Comparison of ENCODE assay signal across 8 cellular contexts in genomic region chr19:7637374-7638256, GRCh38. TPM values are rescaled to one million over a fixed set of nuclear protein-coding genes. Genes with fewer than 3 reads are reported as not detected.
DNase-seq lines count a peak whose midpoint lies in the region; ATAC-seq and TF ChIP-seq lines count a peak whose summit lies in the region.

No MANE protein-coding gene starts in this region.

- H3K4me1 ChIP-seq in stomach: peaks cover 0 to 37% (median 28%) of the 10 kb centered on the region in 4 donors

- TF ChIP-seq POLR2A in stomach (IDR thresholded peaks at IDR 0.05): no peak

- intact Hi-C loops in stomach (cut with DNase I; ENCODE audit: low total_unique reads): no loop called here

- H3K4me3 ChIP-seq in iPS-18c (ENCODE audit: insufficient read depth, low read depth, low read length) (peak overlapping the region; percentile 66), stomach (peak overlapping the region; percentile 60 to 73 (median 62))

- peak; percentile 24 for DNase-seq in HK-2 (ENCODE audit: unreplicated experiment)
- DNase-seq in activated naive CD8-positive, alpha-beta T cell treated with anti-CD3 and anti-CD28 coated beads, Interleukin-2, amount 50 U/mL, for 24 hours: no peak
- peak; percentile 73 for DNase-seq in stomach
- DNase-seq in D341Med (ENCODE audit: low spot score): no peak
- DNase-seq in stimulated activated CD4-positive, alpha-beta T cell treated with anti-CD3 and anti-CD28 coated beads, Interleukin-4, amount 100 ng/mL, for 1 hour: no peak

- peaks cover 28% of the 10 kb centered on the region for H3K4me1 Mint-ChIP-seq in activated naive CD8-positive, alpha-beta T cell treated with anti-CD3 and anti-CD28 coated beads, Interleukin-2, amount 50 U/mL, for 24 hours

- TF ChIP-seq EP300 in stomach (IDR thresholded peaks at IDR 0.05): no peak

- peaks cover 0 to 41% (median 18%) of the 10 kb centered on the region in 4 donors for H3K36me3 ChIP-seq in stomach

- WGBS in stomach, 5 donors: 22 to 37% (median 28%) methylated on average over 21 to 30 of the region's 30 CpGs

- no peak for TF ChIP-seq CTCF in stomach (IDR thresholded peaks at IDR 0.05)

- H3K9me3 ChIP-seq in iPS-18c (ENCODE audit: control insufficient read depth, insufficient read depth, low read length) (no peaks in the 10 kb centered on the region), stomach (no peaks in the 10 kb centered on the region)

- peaks cover 9% of the 10 kb centered on the region for H3K36me3 Mint-ChIP-seq in activated naive CD8-positive, alpha-beta T cell treated with anti-CD3 and anti-CD28 coated beads, Interleukin-2, amount 50 U/mL, for 24 hours (ENCODE audit: low read depth)

- H3K9me3 Mint-ChIP-seq in activated naive CD8-positive, alpha-beta T cell treated with anti-CD3 and anti-CD28 coated beads, Interleukin-2, amount 50 U/mL, for 24 hours: no peaks in the 10 kb centered on the region

- H3K4me3 Mint-ChIP-seq in activated naive CD8-positive, alpha-beta T cell treated with anti-CD3 and anti-CD28 coated beads, Interleukin-2, amount 50 U/mL, for 24 hours: peak overlapping the region; percentile 81

- H3K27me3 Mint-ChIP-seq in activated naive CD8-positive, alpha-beta T cell treated with anti-CD3 and anti-CD28 coated beads, Interleukin-2, amount 50 U/mL, for 24 hours: no peaks in the 10 kb centered on the region

- H3K27ac Mint-ChIP-seq in activated naive CD8-positive, alpha-beta T cell treated with anti-CD3 and anti-CD28 coated beads, Interleukin-2, amount 50 U/mL, for 24 hours: peak overlapping the region; percentile 35

- peaks cover 0 to 53% (median 9%) of the 10 kb centered on the region in 3 donors for H3K27me3 ChIP-seq in stomach

- peak overlapping the region; percentile 84 to 96 (median 90) for H3K27ac ChIP-seq in stomach

- ATAC-seq in GM18511 (IDR thresholded peaks at IDR 0.05; ENCODE audit: unreplicated experiment) (peak; percentile 6), HG02852 (IDR thresholded peaks at IDR 0.05; ENCODE audit: unreplicated experiment) (no peak)
- ATAC-seq in activated naive CD8-positive, alpha-beta T cell treated with anti-CD3 and anti-CD28 coated beads, Interleukin-2, amount 50 U/mL, for 24 hours: no peak

RNA-seq across cellular contexts. Expression of gene STXBP2, which starts 0.7 kb away (rescaled TPM):
- 100 to 1,000 TPM in 4 of 5 donors, 10 to 100 TPM in 1; 46.6 to 734 (median 167) TPM for total RNA-seq in stomach
- polyA plus RNA-seq in stomach: 100 to 1,000 TPM in 2 of 3 donors, 10 to 100 TPM in 1; 90.1 to 145 (median 130) TPM

RNA-seq across cellular contexts. Expression of gene PCP2, which starts 4.1 kb away (rescaled TPM):
- 1 to 10 TPM in 1 of 5 donors, not detected in 4; 2.7 TPM for total RNA-seq in stomach
- polyA plus RNA-seq in stomach: 1 to 10 TPM; 3.7 to 9.3 (median 4.3) TPM

RNA-seq across cellular contexts. Expression of gene PET100, which starts 8.0 kb away (rescaled TPM):
- 10 to 100 TPM in 3 of 5 donors, 1 to 10 TPM in 1, under 1 TPM in 1; 0.89 to 33.2 (median 10.1) TPM for total RNA-seq in stomach
- polyA plus RNA-seq in stomach: 100 to 1,000 TPM; 115 to 197 (median 188) TPM

RNA-seq across cellular contexts. Expression of gene XAB2, which starts 8.3 kb away (rescaled TPM):
- total RNA-seq in stomach: 100 to 1,000 TPM in 1 of 5 donors, 10 to 100 TPM in 4; 24.6 to 106 (median 40.7) TPM
- 10 to 100 TPM; 43.2 to 57.5 (median 53.6) TPM for polyA plus RNA-seq in stomach

RNA-seq across cellular contexts. Expression of gene RETN, which starts 31.2 kb away (rescaled TPM):
- 1 to 10 TPM in 1 of 5 donors, not detected in 4; 9.6 TPM for total RNA-seq in stomach
- polyA plus RNA-seq in stomach: 10 to 100 TPM in 1 of 3 donors, 1 to 10 TPM in 1, not detected in 1; 6.2 to 41.4 TPM

Comparison
In these comparisons a context has a peak if more than half of its experiments do, and no peak if none do; other contexts are left out.
1. DNase-seq: peak in HK-2 (single experiment) and stomach (single experiment); none in activated naive CD8-positive, alpha-beta T cell treated with anti-CD3 and anti-CD28 coated beads, Interleukin-2, amount 50 U/mL, for 24 hours (single experiment), D341Med (single experiment) and stimulated activated CD4-positive, alpha-beta T cell treated with anti-CD3 and anti-CD28 coated beads, Interleukin-4, amount 100 ng/mL, for 1 hour (single experiment).